ENCODE assay signal across 9 cellular contexts in the genomic region with DNA sequence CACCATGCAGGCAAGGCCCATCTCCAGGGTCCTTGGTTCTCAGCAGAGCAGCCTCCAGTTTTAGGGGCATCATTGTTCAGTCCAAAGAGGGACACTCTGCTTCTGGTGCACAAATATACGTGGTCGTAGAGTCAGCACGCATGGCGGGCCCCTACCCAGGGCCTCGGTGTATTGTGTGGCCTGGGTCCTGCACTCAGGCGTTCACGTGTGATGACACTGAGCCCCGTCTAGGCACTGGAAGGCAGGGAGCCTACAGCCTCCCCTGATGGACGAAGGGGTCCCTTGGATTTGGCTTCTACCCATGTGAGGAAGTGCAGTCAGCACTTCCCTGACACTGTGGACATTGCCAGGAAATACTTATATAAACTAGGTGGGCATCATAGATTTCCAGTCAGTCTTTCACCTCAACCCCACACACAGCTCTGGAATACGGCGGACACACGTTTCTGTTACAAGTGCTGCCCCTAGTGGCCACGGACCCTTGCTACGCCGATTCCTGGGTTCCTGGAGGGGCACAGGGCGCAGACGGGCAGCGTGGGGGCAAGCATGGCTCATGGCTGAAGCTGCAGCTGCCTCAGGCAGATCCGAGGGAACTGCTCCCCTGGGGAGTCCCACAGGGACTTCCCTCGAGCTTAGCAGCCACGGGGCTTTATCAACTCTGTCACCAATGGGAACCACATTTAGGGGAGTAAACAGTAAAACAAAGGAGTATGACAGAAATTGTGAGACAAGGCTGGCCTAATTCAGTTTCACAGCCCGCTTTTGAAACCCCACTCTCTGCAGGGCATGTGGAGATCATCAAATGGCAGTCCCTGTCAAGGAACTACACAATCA. TPM values are rescaled to one million over a fixed set of nuclear protein-coding genes. Genes with fewer than 3 reads are reported as not detected.
A peak's percentile ranks its signal among the peaks of the same experiment; 100 is the strongest.
DNase-seq lines count a peak whose midpoint lies in the region; ATAC-seq and TF ChIP-seq lines count a peak whose summit lies in the region.
"Had no signal": no experiment of that assay in that cellular context is flagged by ENCODE, and none has a peak within 500 bp of the region (broad histone marks: within the 10 kb centered on the region; RNA-seq: fewer than 3 reads in every experiment).

No MANE protein-coding gene starts in this region.

- no peak overlapping the region for H4K8ac ChIP-seq in mesendoderm (ENCODE audit: low read depth, low read length)

- H3K4me3 ChIP-seq in HEK293 (ENCODE audit: low read depth, low read length) (no peak overlapping the region), WERI-Rb-1 (ENCODE audit: low read depth, low read length) (no peak overlapping the region), mesendoderm (ENCODE audit: low read length) (no peak overlapping the region)

- no peak overlapping the region for H3K4me2 ChIP-seq in mesendoderm (ENCODE audit: low read length)

- H3K27ac ChIP-seq in HEK293 (ENCODE audit: extremely low read depth, low read depth, low read length): no peak overlapping the region
- H3K27ac ChIP-seq in WERI-Rb-1: no peak overlapping the region
- no peak overlapping the region for H3K27ac ChIP-seq in mesendoderm (ENCODE audit: low read depth, low read length)

- no CpG with 5 or more reads among the region's 22 CpGs for WGBS in mesendoderm (ENCODE audit: extremely low coverage, insufficient coverage, low lambda C conversion rate)

- no peaks in the 10 kb centered on the region for H3K79me1 ChIP-seq in mesendoderm (ENCODE audit: low read length)

- H3K79me2 ChIP-seq in mesendoderm (ENCODE audit: control insufficient read depth, insufficient read depth, low read length): no peaks in the 10 kb centered on the region

- peak; percentile 38 for DNase-seq in GM03348 (ENCODE audit: low spot score)
- DNase-seq in WERI-Rb-1: peak; percentile 70
- DNase-seq in mesendoderm: peak; percentile 70
- DNase-seq in COLO668 (lab: John Stamatoyannopoulos, UW; ENCODE audit: unreplicated experiment): no peak
- no peak for DNase-seq in cerebellar cortex (ENCODE audit: low spot score)
- no peak for DNase-seq in omental fat pad (ENCODE audit: low spot score)
- DNase-seq in cortex of kidney (lab: John Stamatoyannopoulos, UW): no peak
- DNase-seq: kidney glomerular epithelial cell had no signal

- H3K9me3 ChIP-seq in HEK293 (ENCODE audit: control insufficient read depth, insufficient read depth, low read depth, low read length) (no peaks in the 10 kb centered on the region), WERI-Rb-1 (ENCODE audit: severe bottlenecking) (no peaks in the 10 kb centered on the region)

- H3K4me1 ChIP-seq in HEK293 (ENCODE audit: control insufficient read depth, insufficient read depth, low read length): no peaks in the 10 kb centered on the region
- H3K4me1 ChIP-seq in mesendoderm (ENCODE audit: control insufficient read depth, low read depth, low read length): no peaks in the 10 kb centered on the region

- ATAC-seq in omental fat pad (ENCODE audit: low FRiP score): no peak

- CTCF ChIA-PET in HEK293 (lab: Yijun Ruan, JAX): interaction anchor here (0.5 to 6.5 kb wide), 7 partner anchors 9 to 608 kb away, joined by 3 to 47 read pairs (median 3); a partner anchor contains a TSS

- TF ChIP-seq CTCF in HEK293 (tag by site-specific recombination; IDR thresholded peaks at IDR 0.05): peak; percentile 21; the same call in 1 of the 2 replicates
- TF ChIP-seq CTCF in WERI-Rb-1 (IDR thresholded peaks at IDR 0.05; ENCODE audit: low read depth, low read length): peak; percentile 85
- no peak for TF ChIP-seq CTCF in omental fat pad (IDR thresholded peaks at IDR 0.05)

- H3K27me3 ChIP-seq in WERI-Rb-1 (ENCODE audit: insufficient read depth, low read depth, severe bottlenecking) (no peaks in the 10 kb centered on the region), mesendoderm (ENCODE audit: insufficient read depth, low read length, poor library complexity) (no peaks in the 10 kb centered on the region)

- H2BK15ac ChIP-seq in mesendoderm (replicated peaks; ENCODE audit: low read depth): no peak overlapping the region

- H2BK120ac ChIP-seq in mesendoderm (ENCODE audit: low read depth, low read length): no peak overlapping the region

- H4K5ac ChIP-seq in mesendoderm (ENCODE audit: low read length): no peak overlapping the region

- no peak overlapping the region for H3K56ac ChIP-seq in mesendoderm (ENCODE audit: low read length)

- no peak overlapping the region for H2AK5ac ChIP-seq in mesendoderm (ENCODE audit: low read length)

- no peak overlapping the region for H3K23ac ChIP-seq in mesendoderm (ENCODE audit: low read length)

- H3K18ac ChIP-seq in mesendoderm (ENCODE audit: low read length): no peak overlapping the region

- no peak overlapping the region for H3K9ac ChIP-seq in mesendoderm (ENCODE audit: low read length)

- no peak overlapping the region for H3K4ac ChIP-seq in mesendoderm (ENCODE audit: low read depth, low read length)

- POLR2A ChIA-PET in HEK293 (lab: Yijun Ruan, JAX): interaction anchor here (0.6 to 1.5 kb wide), 2 partner anchors 9 to 39 kb away, joined by 3 to 6 read pairs; a partner anchor contains a TSS

- no peak overlapping the region for H2BK5ac ChIP-seq in mesendoderm (ENCODE audit: low read length)

- H3K36me3 ChIP-seq in HEK293 (ENCODE audit: control insufficient read depth in 2 of 2, insufficient read depth in 1 of 2, low read length in 2 of 2) (peaks cover 3 to 36% of the 10 kb centered on the region in 2 experiments; a peak in 2 of 3 replicates), WERI-Rb-1 (peaks cover 41% of the 10 kb centered on the region), mesendoderm (ENCODE audit: control insufficient read depth, insufficient read depth, low read length) (peaks cover 8% of the 10 kb centered on the region)

TF ChIP-seq in HEK293, 187 proteins besides CTCF, POLR2A, EP300 and RAD21:
- TF ChIP-seq ZNF324 (tag by site-specific recombination; IDR thresholded peaks at IDR 0.05) (no peak), GLIS1 (tag by site-specific recombination; IDR thresholded peaks at IDR 0.05) (peak; percentile 45), ZNF76 (tag by site-specific recombination; IDR thresholded peaks at IDR 0.05; ENCODE audit: borderline replicate concordance, low read depth) (no peak), ZBTB20 (tag by site-specific recombination; IDR thresholded peaks at IDR 0.05) (peak; percentile 87), ZNF10 (tag by site-specific recombination; IDR thresholded peaks at IDR 0.05) (no peak), ZNF37A (tag by site-specific recombination; IDR thresholded peaks at IDR 0.05) (no peak), ZNF19 (tag by site-specific recombination; IDR thresholded peaks at IDR 0.05; ENCODE audit: low read depth) (no peak), ZNF561 (tag by site-specific recombination; IDR thresholded peaks at IDR 0.05; ENCODE audit: borderline replicate concordance) (no peak), FEZF1 (tag by site-specific recombination; IDR thresholded peaks at IDR 0.05) (no peak), ZNF629 (tag by site-specific recombination; IDR thresholded peaks at IDR 0.05) (no peak), ZNF169 (tag by site-specific recombination; IDR thresholded peaks at IDR 0.05) (no peak), TCF7L2 (IDR thresholded peaks at IDR 0.05; ENCODE audit: borderline replicate concordance, low read depth, low read length) (no peak)
- TF ChIP-seq, protein P1, sequence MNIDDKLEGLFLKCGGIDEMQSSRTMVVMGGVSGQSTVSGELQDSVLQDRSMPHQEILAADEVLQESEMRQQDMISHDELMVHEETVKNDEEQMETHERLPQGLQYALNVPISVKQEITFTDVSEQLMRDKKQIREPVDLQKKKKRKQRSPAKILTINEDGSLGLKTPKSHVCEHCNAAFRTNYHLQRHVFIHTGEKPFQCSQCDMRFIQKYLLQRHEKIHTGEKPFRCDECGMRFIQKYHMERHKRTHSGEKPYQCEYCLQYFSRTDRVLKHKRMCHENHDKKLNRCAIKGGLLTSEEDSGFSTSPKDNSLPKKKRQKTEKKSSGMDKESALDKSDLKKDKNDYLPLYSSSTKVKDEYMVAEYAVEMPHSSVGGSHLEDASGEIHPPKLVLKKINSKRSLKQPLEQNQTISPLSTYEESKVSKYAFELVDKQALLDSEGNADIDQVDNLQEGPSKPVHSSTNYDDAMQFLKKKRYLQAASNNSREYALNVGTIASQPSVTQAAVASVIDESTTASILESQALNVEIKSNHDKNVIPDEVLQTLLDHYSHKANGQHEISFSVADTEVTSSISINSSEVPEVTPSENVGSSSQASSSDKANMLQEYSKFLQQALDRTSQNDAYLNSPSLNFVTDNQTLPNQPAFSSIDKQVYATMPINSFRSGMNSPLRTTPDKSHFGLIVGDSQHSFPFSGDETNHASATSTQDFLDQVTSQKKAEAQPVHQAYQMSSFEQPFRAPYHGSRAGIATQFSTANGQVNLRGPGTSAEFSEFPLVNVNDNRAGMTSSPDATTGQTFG (tag by site-specific recombination; IDR thresholded peaks at IDR 0.05; ENCODE audit: borderline replicate concordance): no peak
- TF ChIP-seq, protein P2, sequence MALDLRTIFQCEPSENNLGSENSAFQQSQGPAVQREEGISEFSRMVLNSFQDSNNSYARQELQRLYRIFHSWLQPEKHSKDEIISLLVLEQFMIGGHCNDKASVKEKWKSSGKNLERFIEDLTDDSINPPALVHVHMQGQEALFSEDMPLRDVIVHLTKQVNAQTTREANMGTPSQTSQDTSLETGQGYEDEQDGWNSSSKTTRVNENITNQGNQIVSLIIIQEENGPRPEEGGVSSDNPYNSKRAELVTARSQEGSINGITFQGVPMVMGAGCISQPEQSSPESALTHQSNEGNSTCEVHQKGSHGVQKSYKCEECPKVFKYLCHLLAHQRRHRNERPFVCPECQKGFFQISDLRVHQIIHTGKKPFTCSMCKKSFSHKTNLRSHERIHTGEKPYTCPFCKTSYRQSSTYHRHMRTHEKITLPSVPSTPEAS (tag by site-specific recombination; IDR thresholded peaks at IDR 0.05): no peak

RNA-seq across cellular contexts. Expression of a gene that starts 25.4 kb away (rescaled TPM):
- 3.0 TPM for polyA plus RNA-seq in mesendoderm (2013, experiment 1 of 2)
- polyA plus RNA-seq in mesendoderm (2013, experiment 2 of 2): 2.9 TPM
- total RNA-seq in omental fat pad: 100 to 1,000 TPM in 1 of 4 donors, 10 to 100 TPM in 3; 32.8 to 118 (median 53.6) TPM

RNA-seq across cellular contexts. Expression of a gene that starts 39.3 kb away (rescaled TPM):
- polyA plus RNA-seq in mesendoderm (2013, experiment 1 of 2): 5.9 TPM
- 6.1 TPM for polyA plus RNA-seq in mesendoderm (2013, experiment 2 of 2)
- total RNA-seq in omental fat pad: 10 to 100 TPM; 10.7 to 20.3 (median 13.7) TPM

RNA-seq across cellular contexts. Expression of a gene that starts 54.5 kb away (rescaled TPM):
- polyA plus RNA-seq in mesendoderm (2013, experiment 1 of 2): 31.9 TPM
- polyA plus RNA-seq in mesendoderm (2013, experiment 2 of 2): 30.4 TPM
- 1 to 10 TPM; 4.1 to 6.0 (median 5.2) TPM for total RNA-seq in omental fat pad

Comparison
In these comparisons a context has a peak if more than half of its experiments do, and no peak if none do; other contexts are left out.
1. DNase-seq: peak in GM03348 (single experiment), WERI-Rb-1 (single experiment) and mesendoderm (single experiment); none in COLO668 (single experiment), cerebellar cortex (single experiment), omental fat pad (single experiment) and cortex of kidney (single experiment).
2. CTCF ChIP-seq: peak in HEK293 (single experiment) and WERI-Rb-1 (single experiment); none in omental fat pad (0 of 3).